1 cellular context compared by ENCODE assay signal in the genomic region with DNA sequence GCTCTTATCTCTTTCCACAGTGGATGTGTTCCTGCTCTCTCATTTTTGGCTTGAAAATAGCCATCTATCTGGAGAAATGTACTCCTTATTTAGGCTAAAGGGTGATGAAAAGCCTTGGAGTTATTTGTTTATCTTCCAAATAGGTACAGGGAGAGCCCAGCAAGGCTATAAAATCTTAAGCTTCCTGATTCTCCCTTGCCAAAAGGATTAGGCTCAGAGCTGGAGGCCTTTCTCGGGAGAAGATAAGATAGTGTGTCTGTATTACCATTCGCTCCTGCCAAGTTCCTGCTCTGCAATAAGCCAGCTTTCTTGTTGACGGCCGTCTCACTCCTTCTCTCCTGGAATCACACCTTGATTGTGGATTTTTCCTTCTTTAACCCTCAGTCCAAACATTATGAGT.
TF ChIP-seq lines count a peak whose summit lies in the region.

No MANE protein-coding gene starts in this region.

TF ChIP-seq in IMR-90, 13 proteins besides CTCF, POLR2A, EP300 and RAD21 (continued from another document):
- TF ChIP-seq, protein P1, sequence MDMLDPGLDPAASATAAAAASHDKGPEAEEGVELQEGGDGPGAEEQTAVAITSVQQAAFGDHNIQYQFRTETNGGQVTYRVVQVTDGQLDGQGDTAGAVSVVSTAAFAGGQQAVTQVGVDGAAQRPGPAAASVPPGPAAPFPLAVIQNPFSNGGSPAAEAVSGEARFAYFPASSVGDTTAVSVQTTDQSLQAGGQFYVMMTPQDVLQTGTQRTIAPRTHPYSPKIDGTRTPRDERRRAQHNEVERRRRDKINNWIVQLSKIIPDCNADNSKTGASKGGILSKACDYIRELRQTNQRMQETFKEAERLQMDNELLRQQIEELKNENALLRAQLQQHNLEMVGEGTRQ (IDR thresholded peaks at IDR 0.05; ENCODE audit: low read depth, low read length): no peak
- TF ChIP-seq RFX5 (IDR thresholded peaks at IDR 0.05; ENCODE audit: low read depth, low read length): no peak
- no peak for TF ChIP-seq CEBPB (IDR thresholded peaks at IDR 0.05; ENCODE audit: low read depth, low read length)
- TF ChIP-seq BHLHE40 (IDR thresholded peaks at IDR 0.05; ENCODE audit: low read depth, low read length): no peak
- TF ChIP-seq MXI1 (IDR thresholded peaks at IDR 0.05; ENCODE audit: borderline replicate concordance, low read depth, low read length): no peak
- no peak for TF ChIP-seq RCOR1 (IDR thresholded peaks at IDR 0.05; ENCODE audit: insufficient replicate concordance, low read length)
- no peak for TF ChIP-seq SMC3 (IDR thresholded peaks at IDR 0.05; ENCODE audit: low read depth, low read length)
- no peak for TF ChIP-seq FOS (IDR thresholded peaks at IDR 0.05; ENCODE audit: low read depth, low read length)
- no peak for TF ChIP-seq CHD1 (IDR thresholded peaks at IDR 0.05; ENCODE audit: low read depth, low read length)
- no peak for TF ChIP-seq MAFK (IDR thresholded peaks at IDR 0.05; ENCODE audit: low read depth, low read length)
- TF ChIP-seq MAZ (IDR thresholded peaks at IDR 0.05; ENCODE audit: borderline replicate concordance, low read depth, low read length): no peak
